18 cellular contexts compared by ENCODE assay signal in the genomic region with DNA sequence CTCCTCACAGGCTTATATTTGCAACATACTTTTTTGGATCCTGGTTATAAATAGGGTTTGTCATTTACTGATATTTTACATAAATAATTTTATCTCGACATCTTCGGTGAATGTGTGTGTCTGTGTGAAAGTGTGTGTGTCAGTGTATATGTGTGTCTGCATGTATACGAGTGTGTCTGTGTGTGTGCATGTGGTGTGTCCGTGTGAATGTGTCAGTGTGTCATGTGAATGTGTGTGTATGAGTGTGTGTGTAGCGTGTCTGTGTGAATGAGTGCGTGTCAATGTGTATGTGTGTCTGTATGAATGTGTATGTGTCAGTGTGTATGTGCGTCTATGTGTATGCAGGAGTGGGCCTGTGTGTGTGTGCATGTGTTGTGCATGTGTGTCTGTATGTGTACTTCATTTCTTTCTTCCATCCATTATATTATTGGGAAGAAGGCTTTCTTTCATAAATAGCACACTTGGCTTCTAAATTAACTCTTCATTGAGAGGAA.
"Had no signal": no experiment of that assay in that cellular context is flagged by ENCODE, and none has a peak within 500 bp of the region (broad histone marks: within the 10 kb centered on the region; RNA-seq: fewer than 3 reads in every experiment).

No MANE protein-coding gene starts in this region.

- H3K4me1 ChIP-seq: SJSA1 had no signal

- H3K9me3 ChIP-seq: MG63, SJSA1 had no signal

- H3K27me3 ChIP-seq: MG63, SJSA1 had no signal

- H3K4me3 ChIP-seq: MG63, SJSA1, SK-N-MC had no signal

- DNase-seq: Karpas-422, KG1, MG63, NCI-H1092 treated with DMSO at 0.1 percent for 48 hours, NCI-H1436, NCI-H187, NCI-H2029, NCI-H2081 treated with DMSO at 0.1 percent for 48 hours, NCI-H2227 treated with DMSO at 0.1 percent for 48 hours, NCI-H524, NCI-H526 treated with DMSO at 0.1 percent for 48 hours, NCI-H748 treated with DMSO at 0.1 percent for 48 hours, Right ventricle myocardium superior, RPMI8226, SIG-M5 had no signal

- H3K36me3 ChIP-seq: MG63, SJSA1 had no signal

- H3K27ac ChIP-seq: SJSA1, SK-N-MC had no signal

- FAIRE-seq: RCC 7860 had no signal
